Comparison of ENCODE assay signal across 1 cellular context in the genomic region with DNA sequence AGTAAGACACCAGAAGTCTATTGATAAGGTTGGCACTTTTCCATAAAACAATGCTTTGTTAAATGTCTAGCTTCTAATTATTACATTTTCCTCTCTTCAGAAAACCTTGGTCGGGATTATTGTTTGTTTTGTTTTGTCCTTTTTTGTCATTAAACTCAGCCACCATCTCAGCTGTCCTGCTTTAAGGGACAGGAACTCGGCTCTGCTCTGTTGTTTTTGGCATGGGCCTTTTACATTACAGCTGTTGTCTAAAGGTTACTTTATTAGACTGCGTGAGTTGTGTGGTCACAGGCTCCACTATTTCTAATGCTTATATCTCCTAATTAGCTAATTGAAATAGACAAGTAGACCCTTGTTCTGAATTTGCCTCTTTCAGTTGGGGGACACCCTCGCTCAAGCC.
A peak's percentile ranks its signal among the peaks of the same experiment; 100 is the strongest.
TF ChIP-seq lines count a peak whose summit lies in the region.

No MANE protein-coding gene starts in this region.

TF ChIP-seq in PFSK-1, 5 proteins besides CTCF, POLR2A, EP300 and RAD21:
- TF ChIP-seq, protein P1, sequence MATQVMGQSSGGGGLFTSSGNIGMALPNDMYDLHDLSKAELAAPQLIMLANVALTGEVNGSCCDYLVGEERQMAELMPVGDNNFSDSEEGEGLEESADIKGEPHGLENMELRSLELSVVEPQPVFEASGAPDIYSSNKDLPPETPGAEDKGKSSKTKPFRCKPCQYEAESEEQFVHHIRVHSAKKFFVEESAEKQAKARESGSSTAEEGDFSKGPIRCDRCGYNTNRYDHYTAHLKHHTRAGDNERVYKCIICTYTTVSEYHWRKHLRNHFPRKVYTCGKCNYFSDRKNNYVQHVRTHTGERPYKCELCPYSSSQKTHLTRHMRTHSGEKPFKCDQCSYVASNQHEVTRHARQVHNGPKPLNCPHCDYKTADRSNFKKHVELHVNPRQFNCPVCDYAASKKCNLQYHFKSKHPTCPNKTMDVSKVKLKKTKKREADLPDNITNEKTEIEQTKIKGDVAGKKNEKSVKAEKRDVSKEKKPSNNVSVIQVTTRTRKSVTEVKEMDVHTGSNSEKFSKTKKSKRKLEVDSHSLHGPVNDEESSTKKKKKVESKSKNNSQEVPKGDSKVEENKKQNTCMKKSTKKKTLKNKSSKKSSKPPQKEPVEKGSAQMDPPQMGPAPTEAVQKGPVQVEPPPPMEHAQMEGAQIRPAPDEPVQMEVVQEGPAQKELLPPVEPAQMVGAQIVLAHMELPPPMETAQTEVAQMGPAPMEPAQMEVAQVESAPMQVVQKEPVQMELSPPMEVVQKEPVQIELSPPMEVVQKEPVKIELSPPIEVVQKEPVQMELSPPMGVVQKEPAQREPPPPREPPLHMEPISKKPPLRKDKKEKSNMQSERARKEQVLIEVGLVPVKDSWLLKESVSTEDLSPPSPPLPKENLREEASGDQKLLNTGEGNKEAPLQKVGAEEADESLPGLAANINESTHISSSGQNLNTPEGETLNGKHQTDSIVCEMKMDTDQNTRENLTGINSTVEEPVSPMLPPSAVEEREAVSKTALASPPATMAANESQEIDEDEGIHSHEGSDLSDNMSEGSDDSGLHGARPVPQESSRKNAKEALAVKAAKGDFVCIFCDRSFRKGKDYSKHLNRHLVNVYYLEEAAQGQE (IDR thresholded peaks at IDR 0.05; ENCODE audit: insufficient read depth in 1 of 2, low read depth in 2 of 2, low read length in 2 of 2) = no peak
- no peak for TF ChIP-seq FOXP2 (optimal IDR thresholded peaks at IDR 0.05; ENCODE audit: borderline replicate concordance, extremely low read depth, extremely low read length, insufficient read depth)
- no peak for TF ChIP-seq TAF1 (IDR thresholded peaks at IDR 0.05; ENCODE audit: borderline replicate concordance, insufficient read depth, low read length)
- peak; percentile 65; the same call in 1 of the 2 replicates for TF ChIP-seq SIN3A (IDR thresholded peaks at IDR 0.05; ENCODE audit: borderline replicate concordance, insufficient read depth, low read length)
TF ChIP-seq in PFSK-1: peak in this region for 1.
